In genomic region chr1:183029591-183030000, GRCh38 we compare ENCODE assay signal across 1 cellular context.
A peak's percentile ranks its signal among the peaks of the same experiment; 100 is the strongest.
TF ChIP-seq lines count a peak whose summit lies in the region.

No MANE protein-coding gene starts in this region.

TF ChIP-seq in H1, 55 proteins besides CTCF, POLR2A, EP300 and RAD21:
- TF ChIP-seq TAF7 (optimal IDR thresholded peaks at IDR 0.05; ENCODE audit: borderline replicate concordance, low read depth, low read length) (peak; percentile 42), SIRT6 (IDR thresholded peaks at IDR 0.05; ENCODE audit: low read length) (no peak)
